14 cellular contexts compared by ENCODE assay signal in the genomic region with DNA sequence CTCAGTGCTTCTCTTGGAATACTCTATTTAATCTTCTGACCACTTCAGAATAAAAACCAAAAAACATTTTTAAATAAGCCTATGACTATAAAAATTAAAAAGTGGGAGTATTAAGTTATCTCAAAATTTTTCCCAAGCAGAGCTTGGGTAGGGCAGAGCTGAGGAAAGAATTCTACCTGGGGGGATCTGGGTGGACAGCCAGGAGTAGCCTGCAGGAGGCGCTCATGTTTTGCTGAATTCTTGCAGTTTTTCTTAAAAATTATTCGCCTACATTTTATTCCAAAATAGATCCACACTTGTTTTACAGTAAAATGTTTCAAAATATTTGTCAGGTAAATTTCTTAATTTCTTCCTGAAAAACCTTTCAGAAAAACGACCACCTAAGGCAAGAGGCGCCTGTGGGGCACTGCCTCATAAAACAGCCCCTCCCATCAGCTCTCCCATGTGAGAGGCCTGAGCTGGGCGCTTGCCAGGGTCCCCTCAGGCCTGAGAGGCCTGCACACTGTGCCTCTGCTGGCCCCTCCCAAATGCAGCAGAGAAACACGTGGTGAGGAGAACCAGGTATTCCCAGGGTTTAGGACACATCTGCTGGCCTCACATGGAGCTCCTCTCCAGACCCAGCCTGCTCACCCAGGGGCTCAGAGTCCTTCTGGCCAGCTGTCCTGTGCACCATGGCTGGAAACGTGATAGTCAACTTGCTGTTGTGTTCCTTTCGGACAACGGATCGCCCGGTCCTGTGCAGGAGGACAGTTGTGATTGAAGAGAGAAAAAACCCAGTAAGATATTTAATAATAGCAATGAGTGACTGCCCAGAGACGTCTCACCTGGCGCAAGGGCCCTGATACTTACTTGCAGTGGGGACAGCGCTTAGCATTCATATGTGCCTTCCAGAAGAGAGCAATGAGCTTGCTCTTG. TPM values are rescaled to one million over a fixed set of nuclear protein-coding genes. Genes with fewer than 3 reads are reported as not detected.
DNase-seq lines count a peak whose midpoint lies in the region; ATAC-seq and TF ChIP-seq lines count a peak whose summit lies in the region.
"Had no signal": no experiment of that assay in that cellular context is flagged by ENCODE, and none has a peak within 500 bp of the region (broad histone marks: within the 10 kb centered on the region; RNA-seq: fewer than 3 reads in every experiment).

No MANE protein-coding gene starts in this region.

- peaks cover 30% of the 10 kb centered on the region for H3K36me3 ChIP-seq in cardiac muscle cell
- H3K36me3 ChIP-seq in MM.1S (replicated peaks; ENCODE audit: insufficient read depth, low read length), result peaks cover 12% of the 10 kb centered on the region
- H3K36me3 ChIP-seq in testis (ENCODE audit: low read depth, missing control alignments), result no peaks in the 10 kb centered on the region

- peak; percentile 43 for TF ChIP-seq CTCF in cardiac muscle cell (IDR thresholded peaks at IDR 0.05; ENCODE audit: low read depth, low read length)
- TF ChIP-seq CTCF in MM.1S (IDR thresholded peaks at IDR 0.05; ENCODE audit: low read length), result peak; percentile 48
- TF ChIP-seq CTCF in testis (IDR thresholded peaks at IDR 0.05), result peak; percentile 29 to 60 (median 35)

- 79 to 81% methylated on average over 14 of the region's 14 CpGs for WGBS in testis, 2 donors

- H2AFZ ChIP-seq in MM.1S (ENCODE audit: low read length), result no peak overlapping the region

- ATAC-seq in Right ventricle myocardium superior (ENCODE audit: poor library complexity), result no peak
- no peak for ATAC-seq in stimulated activated naive CD8-positive, alpha-beta T cell treated with anti-CD3 and anti-CD28 coated beads, Interleukin-15, Interleukin-2, amounts not matched to agents 100 U/mL and 50 U/mL, for 24 hours

- H3K9me2 ChIP-seq in MM.1S (replicated peaks; ENCODE audit: insufficient read depth, low read length), result no peaks in the 10 kb centered on the region

- H3K27me3 ChIP-seq in cardiac muscle cell (no peaks in the 10 kb centered on the region), MM.1S (replicated peaks; ENCODE audit: insufficient read depth, low read length) (no peaks in the 10 kb centered on the region), testis (no peaks in the 10 kb centered on the region)
- H3K27me3 ChIP-seq: MG63 had no signal

- no peaks in the 10 kb centered on the region; the same call in 1 of the 2 replicates for H4K20me1 ChIP-seq in MM.1S (ENCODE audit: insufficient read depth, low read length)

- no peaks in the 10 kb centered on the region for H3K9me3 ChIP-seq in cardiac muscle cell (ENCODE audit: low read depth)
- no peaks in the 10 kb centered on the region for H3K9me3 ChIP-seq in MM.1S (replicated peaks; ENCODE audit: insufficient read depth, low read length)
- no peaks in the 10 kb centered on the region for H3K9me3 ChIP-seq in testis
- H3K9me3 ChIP-seq: MG63 had no signal

- intact Hi-C loops in Right ventricle myocardium superior (cut with DNase I), result no loop called here
- intact Hi-C loops in testis (cut with DNase I; ENCODE audit: low total_unique reads), result no loop called here

- H3F3A ChIP-seq in MM.1S (ENCODE audit: insufficient read depth, low read length), result no peaks in the 10 kb centered on the region; the same call in 1 of the 2 replicates

- H3K4me1 ChIP-seq in cardiac muscle cell (ENCODE audit: low read depth), result no peaks in the 10 kb centered on the region
- no peaks in the 10 kb centered on the region for H3K4me1 ChIP-seq in MM.1S (ENCODE audit: low read length)
- no peaks in the 10 kb centered on the region for H3K4me1 ChIP-seq in testis

- TF ChIP-seq POLR2A in erythroblast (IDR thresholded peaks at IDR 0.05; ENCODE audit: low read length), result no peak
- no peak for TF ChIP-seq POLR2A in testis (IDR thresholded peaks at IDR 0.05)

- no peak overlapping the region for H3K27ac ChIP-seq in cardiac muscle cell
- H3K27ac ChIP-seq in MM.1S (ENCODE audit: low read length), result no peak overlapping the region
- no peak overlapping the region for H3K27ac ChIP-seq in testis

- H3K9ac ChIP-seq in MM.1S (ENCODE audit: low read length), result no peak overlapping the region

- no peak overlapping the region for H3K4me3 ChIP-seq in cardiac muscle cell
- no peak overlapping the region for H3K4me3 ChIP-seq in MM.1S (ENCODE audit: low read length)
- no peak overlapping the region for H3K4me3 ChIP-seq in testis
- H3K4me3 ChIP-seq: MG63 had no signal

- no peak for DNase-seq in cardiac muscle cell (ENCODE audit: low read depth in 1 of 2, low spot score in 1 of 2)
- DNase-seq in Right ventricle myocardium superior, result no peak
- no peak for DNase-seq in MM.1S
- DNase-seq in erythroblast (lab: John Stamatoyannopoulos, UW), result peak; percentile 5 to 43
- DNase-seq in testis, result no peak
- no peak for DNase-seq in COLO668 (lab: John Stamatoyannopoulos, UW; ENCODE audit: unreplicated experiment)
- DNase-seq in stimulated activated naive CD8-positive, alpha-beta T cell treated with anti-CD3 and anti-CD28 coated beads, Interleukin-15, Interleukin-2, amounts not matched to agents 100 U/mL and 50 U/mL, for 24 hours, result no peak
- DNase-seq in NCI-H1105 treated with DMSO at 0.1 percent for 48 hours (lab: John Stamatoyannopoulos, UW), result no peak
- DNase-seq: activated T-cell treated with anti-CD3 and anti-CD28 coated beads for 4 hours; CD4-positive, CD25-positive, alpha-beta regulatory T cell; cerebellar nuclear complex; MG63; naive B cell; NCI-H524 treated with DMSO at 0.1 percent for 48 hours had no signal

- H3K79me2 ChIP-seq in MM.1S (ENCODE audit: low read length), result peaks cover 15% of the 10 kb centered on the region

- H3K4me2 ChIP-seq in MM.1S (ENCODE audit: low read depth, low read length), result no peak overlapping the region

RNA-seq across cellular contexts. Expression of gene POLR1A, which starts 17.5 kb away (rescaled TPM):
- total RNA-seq in cardiac muscle cell, result 12.5 and 19.4 TPM in 2 replicates
- 6.8 and 8.2 TPM in 2 replicates for polyA plus RNA-seq in cardiac muscle cell
- total RNA-seq in Right ventricle myocardium superior, result 13.4 TPM
- total RNA-seq in testis, result 10 to 100 TPM; 28.1 to 28.7 TPM
- polyA plus RNA-seq in testis (ENCODE audit: insufficient read depth, low read depth, low replicate concordance), result 20.0 TPM

RNA-seq across cellular contexts. Expression of gene PTCD3, which starts 17.8 kb away (rescaled TPM):
- total RNA-seq in cardiac muscle cell (107 and 180 TPM in 2 replicates), Right ventricle myocardium superior (134 TPM), testis (100 to 1,000 TPM; 167 to 213 TPM)
- polyA plus RNA-seq in cardiac muscle cell (112 and 174 TPM in 2 replicates), testis (ENCODE audit: insufficient read depth, low read depth, low replicate concordance) (120 TPM)

Comparison
In these comparisons a context has a peak if more than half of its experiments do, and no peak if none do; other contexts are left out.
1. DNase-seq: peak in erythroblast (2 of 2); none in cardiac muscle cell (0 of 2), Right ventricle myocardium superior (single experiment), MM.1S (single experiment), testis (single experiment), COLO668 (single experiment), stimulated activated naive CD8-positive, alpha-beta T cell treated with anti-CD3 and anti-CD28 coated beads, Interleukin-15, Interleukin-2, amounts not matched to agents 100 U/mL and 50 U/mL, for 24 hours (single experiment) and NCI-H1105 treated with DMSO at 0.1 percent for 48 hours (single experiment).
2. Peak in every context shown above with its lines, with median percentiles within 50 percentile points of each other: CTCF ChIP-seq.